ENCODE assay signal across 11 cellular contexts in genomic region chr14:50676814-50677516, GRCh38. TPM values are rescaled to one million over a fixed set of nuclear protein-coding genes. Genes with fewer than 3 reads are reported as not detected.
A peak's percentile ranks its signal among the peaks of the same experiment; 100 is the strongest.
DNase-seq lines count a peak whose midpoint lies in the region; ATAC-seq, FAIRE-seq and TF ChIP-seq lines count a peak whose summit lies in the region.
"Had no signal": no experiment of that assay in that cellular context is flagged by ENCODE, and none has a peak within 500 bp of the region (broad histone marks: within the 10 kb centered on the region; RNA-seq: fewer than 3 reads in every experiment).

No MANE protein-coding gene starts in this region.

- TF ChIP-seq RAD21 in HepG2 (CRISPR knock-in tag; IDR thresholded peaks at IDR 0.05): no peak

- POLR2A ChIA-PET in HepG2 (lab: Yijun Ruan, JAX) (interaction anchor here (0.7 kb wide), 1 partner anchor 9 kb away, joined by 3 read pairs; the partner anchor contains the start of gene SAV1), endothelial cell of umbilical vein (lab: Charles Lee) (interaction anchor here (0.5 to 0.6 kb wide), 2 partner anchors 10 to 20 kb away, joined by 3 to 7 read pairs; no protein-coding TSS in a partner anchor)

- FAIRE-seq in HepG2 (lab: Jason Lieb, UNC): no peak
- FAIRE-seq in endothelial cell of umbilical vein (lab: Jason Lieb, UNC): peak; percentile 21

- intact Hi-C loops in HepG2 (cut with micrococcal nuclease; ENCODE audit: unreplicated experiment): no loop called here
- intact Hi-C loops in right lobe of liver (cut with DNase I): no loop called here
- intact Hi-C loops in endothelial cell of umbilical vein (cut with micrococcal nuclease): loop anchor here (1.0 kb wide), 1 partner anchor 9 kb away; the partner anchor contains the start of gene SAV1

- peaks cover 8% of the 10 kb centered on the region for H3K4me1 Mint-ChIP-seq in activated CD8-positive, alpha-beta memory T cell treated with anti-CD3 and anti-CD28 coated beads, Interleukin-2, amount 10 ng/mL, durations not matched to agents 7 days and 5 days
- H3K4me1 Mint-ChIP-seq: nephron had no signal

- no peaks in the 10 kb centered on the region for H3K27me3 Mint-ChIP-seq in activated CD8-positive, alpha-beta memory T cell treated with anti-CD3 and anti-CD28 coated beads, Interleukin-2, amount 10 ng/mL, durations not matched to agents 7 days and 5 days

- H2AFZ ChIP-seq in HepG2 (ENCODE audit: low read length) (no peak overlapping the region), endothelial cell of umbilical vein (ENCODE audit: low read depth, low read length) (peak overlapping the region; percentile 72)

- H3K4me2 ChIP-seq in HepG2 (ENCODE audit: low read depth, low read length) (peak overlapping the region; percentile 32; the same call in 1 of the 2 replicates), endothelial cell of umbilical vein (ENCODE audit: insufficient read depth, low read length) (peak overlapping the region; percentile 75)

- no peaks in the 10 kb centered on the region for H3K36me3 Mint-ChIP-seq in activated CD8-positive, alpha-beta memory T cell treated with anti-CD3 and anti-CD28 coated beads, Interleukin-2, amount 10 ng/mL, durations not matched to agents 7 days and 5 days

- no peak overlapping the region for H3K4me3 ChIP-seq in HepG2 (replicated peaks in 1 of 3; ENCODE audit: insufficient read depth in 1 of 3, low read depth in 2 of 3, low read length in 3 of 3)
- H3K4me3 ChIP-seq in right lobe of liver: no peak overlapping the region
- peak overlapping the region in 1 of 3 experiments; percentile 1 for H3K4me3 ChIP-seq in endothelial cell of umbilical vein (replicated peaks in 1 of 3; ENCODE audit: insufficient read depth in 1 of 3, low read depth in 1 of 3, low read length in 3 of 3)

- H3K36me3 ChIP-seq in HepG2 (replicated peaks in 1 of 2; ENCODE audit: control insufficient read depth in 1 of 2, insufficient read depth in 2 of 2, low read length in 2 of 2) (no peaks in the 10 kb centered on the region), right lobe of liver (no peaks in the 10 kb centered on the region), endothelial cell of umbilical vein (ENCODE audit: control insufficient read depth in 2 of 2, extremely low read depth in 1 of 2, insufficient read depth in 2 of 2, low read length in 2 of 2) (no peaks in the 10 kb centered on the region)
- H3K36me3 ChIP-seq: WERI-Rb-1 had no signal

- H3K79me2 ChIP-seq in HepG2 (ENCODE audit: insufficient read depth, low read length): no peaks in the 10 kb centered on the region
- H3K79me2 ChIP-seq in endothelial cell of umbilical vein (ENCODE audit: control insufficient read depth, insufficient read depth, low read length): no peaks in the 10 kb centered on the region

- H3K27me3 ChIP-seq in HepG2 (ENCODE audit: control insufficient read depth in 1 of 2, insufficient read depth in 2 of 2, low read length in 2 of 2): peaks cover 1 to 11% of the 10 kb centered on the region in 2 experiments; a peak in 2 of 5 replicates
- no peaks in the 10 kb centered on the region for H3K27me3 ChIP-seq in right lobe of liver
- H3K27me3 ChIP-seq in endothelial cell of umbilical vein (ENCODE audit: control insufficient read depth in 2 of 2, insufficient read depth in 2 of 2, low read length in 2 of 2): no peaks in the 10 kb centered on the region

- H3K27ac ChIP-seq in HepG2 (ENCODE audit: extremely low read length, insufficient read depth, low read length) (no peak overlapping the region), right lobe of liver (no peak overlapping the region), endothelial cell of umbilical vein (ENCODE audit: insufficient read depth, low read depth, low read length) (peak overlapping the region; percentile 69)
- H3K27ac ChIP-seq: WERI-Rb-1 had no signal

- TF ChIP-seq EP300 in HepG2 (IDR thresholded peaks at IDR 0.05; ENCODE audit: low read depth in 2 of 2, low read length in 2 of 2) (no peak), HepG2 (CRISPR knock-in tag; IDR thresholded peaks at IDR 0.05; ENCODE audit: borderline replicate concordance) (no peak)

- H3K9me3 Mint-ChIP-seq in activated CD8-positive, alpha-beta memory T cell treated with anti-CD3 and anti-CD28 coated beads, Interleukin-2, amount 10 ng/mL, durations not matched to agents 7 days and 5 days (ENCODE audit: low read depth): no peaks in the 10 kb centered on the region

- no peaks in the 10 kb centered on the region for H3K9me3 ChIP-seq in HepG2 (ENCODE audit: low read length)
- no peaks in the 10 kb centered on the region for H3K9me3 ChIP-seq in right lobe of liver
- no peaks in the 10 kb centered on the region for H3K9me3 ChIP-seq in endothelial cell of umbilical vein (replicated peaks; ENCODE audit: control insufficient read depth, insufficient read depth, low read length)

- H3K9ac ChIP-seq in HepG2 (ENCODE audit: insufficient read depth, low read depth, low read length) (no peak overlapping the region), endothelial cell of umbilical vein (replicated peaks; ENCODE audit: extremely low read depth, insufficient read depth, low read length) (peak overlapping the region; percentile 36)

- DNase-seq in HepG2 (ENCODE audit: low spot score) (no peak), right lobe of liver (no peak), endothelial cell of umbilical vein (ENCODE audit: low read depth, low spot score) (no peak), HuH-7.5 (ENCODE audit: low spot score) (no peak), middle frontal gyrus (ENCODE audit: extremely low spot score, low spot score) (no peak), kidney tubule cell (ENCODE audit: low spot score) (no peak)
- no peak for DNase-seq in activated CD8-positive, alpha-beta memory T cell treated with anti-CD3 and anti-CD28 coated beads, Interleukin-2, amount 10 ng/mL, durations not matched to agents 7 days and 5 days
- DNase-seq: amniotic stem cell, WERI-Rb-1 had no signal

- ATAC-seq in HepG2 (no peak), right lobe of liver (no peak), HG03571 (IDR thresholded peaks at IDR 0.05; ENCODE audit: unreplicated experiment) (peak; percentile 32)
- no peak for ATAC-seq in activated CD8-positive, alpha-beta memory T cell treated with anti-CD3 and anti-CD28 coated beads, Interleukin-2, amount 10 ng/mL, durations not matched to agents 7 days and 5 days

- WGBS in HepG2 (ENCODE audit: low lambda C conversion rate): 47% methylated on average over 7 of the region's 7 CpGs
- 67% methylated on average over 7 of the region's 7 CpGs for WGBS in right lobe of liver (ENCODE audit: insufficient coverage, low coverage, low lambda C conversion rate, missing lambda C conversion rate)

- in situ Hi-C loops in HepG2 (cut with HindIII; ENCODE audit: extremely low pct_ligation_motif_present, low pct_unique_long_range_greater_than_20kb): no loop called here

- H3K4me3 Mint-ChIP-seq in activated CD8-positive, alpha-beta memory T cell treated with anti-CD3 and anti-CD28 coated beads, Interleukin-2, amount 10 ng/mL, durations not matched to agents 7 days and 5 days: no peak overlapping the region
- H3K4me3 Mint-ChIP-seq: nephron had no signal

- H4K20me1 ChIP-seq in HepG2 (ENCODE audit: insufficient read depth, low read length) (no peaks in the 10 kb centered on the region), endothelial cell of umbilical vein (replicated peaks; ENCODE audit: control insufficient read depth, extremely low read depth, insufficient read depth, low read length) (no peaks in the 10 kb centered on the region)

- H3K27ac Mint-ChIP-seq in activated CD8-positive, alpha-beta memory T cell treated with anti-CD3 and anti-CD28 coated beads, Interleukin-2, amount 10 ng/mL, durations not matched to agents 7 days and 5 days: no peak overlapping the region

- TF ChIP-seq POLR2A in HepG2 (IDR thresholded peaks at IDR 0.05; ENCODE audit: insufficient read depth in 1 of 2, low read depth in 2 of 2, low read length in 2 of 2): no peak
- no peak for TF ChIP-seq POLR2A in right lobe of liver (IDR thresholded peaks at IDR 0.05)
- no peak for TF ChIP-seq POLR2A in endothelial cell of umbilical vein (IDR thresholded peaks at IDR 0.05; ENCODE audit: low read depth, low read length)

- TF ChIP-seq CTCF in HepG2 (CRISPR knock-in tag; IDR thresholded peaks at IDR 0.05) (no peak), right lobe of liver (IDR thresholded peaks at IDR 0.05) (no peak), endothelial cell of umbilical vein (IDR thresholded peaks at IDR 0.05; ENCODE audit: extremely low read depth in 1 of 2, insufficient read depth in 1 of 2, low read depth in 1 of 2, low read length in 2 of 2) (no peak)

- dilution Hi-C loops in endothelial cell of umbilical vein (cut with MboI; ENCODE audit: extremely low pct_ligation_motif_present, low sequenced_read_pairs): no loop called here

- no TSS peak for BruUV-seq in HepG2 (replicated peaks; lab: Mats Ljungman, UMichigan)
- BruUV-seq in endothelial cell of umbilical vein (replicated peaks; lab: Mats Ljungman, UMichigan): TSS peak; percentile 87

- H3K4me1 ChIP-seq in HepG2 (ENCODE audit: insufficient read depth, low read length) (peaks cover 16% of the 10 kb centered on the region), right lobe of liver (no peaks in the 10 kb centered on the region), endothelial cell of umbilical vein (ENCODE audit: control insufficient read depth, extremely low read depth, insufficient read depth, low read length) (peaks cover 24% of the 10 kb centered on the region)

- CTCF ChIA-PET in HepG2 (lab: Yijun Ruan, JAX; ENCODE audit: low intra/inter-chr PET ratio, low total read pairs): no interaction called here
- CTCF ChIA-PET in endothelial cell of umbilical vein (lab: Charles Lee): interaction anchor here (0.7 to 2.2 kb wide), 6 partner anchors 9 to 80 kb away, joined by 3 to 15 read pairs (median 4); partner anchors contain the start of gene SAV1
- CTCF ChIA-PET in activated CD8-positive, alpha-beta memory T cell treated with anti-CD3 and anti-CD28 coated beads, Interleukin-2, amount 10 ng/mL, durations not matched to agents 7 days and 5 days (lab: Charles Lee): interaction anchor here (0.9 kb wide), 1 partner anchor 101 kb away, joined by 4 read pairs; no protein-coding TSS in a partner anchor

- H3K9me1 ChIP-seq in endothelial cell of umbilical vein (replicated peaks; ENCODE audit: control insufficient read depth, extremely low read depth, insufficient read depth, low read length): no peaks in the 10 kb centered on the region

RNA-seq across cellular contexts. Expression of gene SAV1, which starts 8.9 kb away (rescaled TPM):
- 8.1 and 8.2 TPM in 2 replicates for total RNA-seq in HepG2 (2016; rRNA removed; fragmentation: Illumina TruSeq; extraction: Trizol)
- total RNA-seq in HepG2 (2016; cell fraction: cytosol; rRNA removed; fragmentation: Illumina TruSeq; extraction: Trizol; ENCODE audit: low read depth): 5.7 and 6.1 TPM in 2 replicates
- total RNA-seq in HepG2 (2016; cell fraction: insoluble cytoplasmic fraction; rRNA removed; fragmentation: Illumina TruSeq; extraction: Trizol): 8.2 and 10.4 TPM in 2 replicates
- 14.1 and 14.6 TPM in 2 replicates for total RNA-seq in HepG2 (2016; cell fraction: membrane; rRNA removed; fragmentation: Illumina TruSeq; extraction: Trizol)
- total RNA-seq in HepG2 (2016; cell fraction: nucleus; rRNA removed; fragmentation: Illumina TruSeq; extraction: Trizol): 8.7 and 12.4 TPM in 2 replicates
- polyA plus RNA-seq in HepG2 (2011; rRNA removed): 6.2 and 7.3 TPM in 2 replicates
- polyA plus RNA-seq in HepG2 (2011; cell fraction: cytosol; rRNA removed): 3.8 and 5.5 TPM in 2 replicates
- 1.7 and 3.1 TPM in 2 replicates for polyA plus RNA-seq in HepG2 (2011; cell fraction: nucleus; rRNA removed)
- polyA plus RNA-seq in HepG2 (2012): 8.6 and 11.5 TPM in 2 replicates
- 6.8 and 7.8 TPM in 2 replicates for polyA plus RNA-seq in HepG2 (2016; cell fraction: cytosol; fragmentation: Illumina TruSeq; extraction: Trizol; ENCODE audit: low read depth)
- 12.2 and 17.2 TPM in 2 replicates for polyA plus RNA-seq in HepG2 (2016; cell fraction: insoluble cytoplasmic fraction; fragmentation: Illumina TruSeq; extraction: Trizol; ENCODE audit: low read depth)
- polyA plus RNA-seq in HepG2 (2016; cell fraction: membrane; fragmentation: Illumina TruSeq; extraction: Trizol; ENCODE audit: low read depth): 17.1 and 18.9 TPM in 2 replicates
- polyA plus RNA-seq in HepG2 (2016; cell fraction: nucleus; fragmentation: Illumina TruSeq; extraction: Trizol; ENCODE audit: insufficient read depth, low read depth): 9.8 and 9.9 TPM in 2 replicates
- polyA minus RNA-seq in HepG2 (2011; rRNA and poly(A)+ RNA removed; ENCODE audit: low replicate concordance): 2.9 and 12.9 TPM in 2 replicates
- 5.4 and 6.7 TPM in 2 replicates for polyA minus RNA-seq in HepG2 (2011; cell fraction: cytosol; rRNA and poly(A)+ RNA removed)
- 16.2 and 17.7 TPM in 2 replicates for polyA minus RNA-seq in HepG2 (2011; cell fraction: nucleus; rRNA and poly(A)+ RNA removed)
- total RNA-seq in right lobe of liver: 10 to 100 TPM in 3 of 6 experiments, 1 to 10 TPM in 3; 7.8 to 13.8 (median 10.0) TPM
- total RNA-seq in endothelial cell of umbilical vein: 27.8 and 31.0 TPM in 2 replicates
- polyA plus RNA-seq in endothelial cell of umbilical vein: 6.0 and 7.1 TPM in 2 replicates
- 13.6 and 14.2 TPM in 2 replicates for polyA plus RNA-seq in endothelial cell of umbilical vein (2011; cell fraction: cytosol; rRNA removed)
- 7.4 and 7.6 TPM in 2 replicates for polyA plus RNA-seq in endothelial cell of umbilical vein (2011; cell fraction: nucleus; rRNA removed)
- polyA plus RNA-seq in endothelial cell of umbilical vein (2012): 14.1 and 22.3 TPM in 2 replicates
- 9.8 and 11.1 TPM in 2 replicates for polyA minus RNA-seq in endothelial cell of umbilical vein
- 14.4 TPM for polyA minus RNA-seq in endothelial cell of umbilical vein (2011; cell fraction: cytosol; rRNA and poly(A)+ RNA removed)
- polyA minus RNA-seq in endothelial cell of umbilical vein (2011; cell fraction: nucleus; rRNA and poly(A)+ RNA removed): 15.9 and 18.4 TPM in 2 replicates
- 1 to 10 TPM; 4.4 to 5.8 TPM for total RNA-seq in activated CD8-positive, alpha-beta memory T cell treated with anti-CD3 and anti-CD28 coated beads, Interleukin-2, amount 10 ng/mL, durations not matched to agents 7 days and 5 days
